ENCODE assay signal across 8 cellular contexts in the genomic region with DNA sequence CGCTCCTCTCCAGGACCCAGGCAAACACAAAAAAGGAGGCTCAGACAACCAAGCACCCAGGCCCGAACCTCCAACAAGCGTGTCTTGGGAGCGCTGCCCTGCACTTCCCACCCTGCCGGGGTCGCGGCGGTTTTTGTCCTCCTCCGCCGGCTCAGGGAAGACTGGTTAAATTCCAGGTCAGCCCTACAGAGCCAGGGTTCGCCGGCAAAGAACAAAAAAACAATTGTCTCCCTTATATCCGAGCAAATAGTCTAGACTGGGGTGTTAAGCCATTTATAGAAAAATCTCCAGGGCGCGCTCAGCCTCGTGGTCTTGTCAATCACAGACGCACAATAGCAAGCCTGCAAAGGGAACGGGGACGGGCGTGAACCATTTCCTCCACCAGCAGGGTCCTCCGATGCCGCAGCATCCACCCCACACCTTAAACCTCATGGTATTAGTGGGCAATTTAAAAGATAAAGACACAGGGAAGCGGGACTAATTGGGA. TPM values are rescaled to one million over a fixed set of nuclear protein-coding genes. Genes with fewer than 3 reads are reported as not detected.
A peak's percentile ranks its signal among the peaks of the same experiment; 100 is the strongest.
DNase-seq lines count a peak whose midpoint lies in the region; ATAC-seq and TF ChIP-seq lines count a peak whose summit lies in the region.

No MANE protein-coding gene starts in this region.

- H3K4me3 ChIP-seq in osteoblast (ENCODE audit: insufficient read depth, low read length): peak overlapping the region; percentile 80

- intact Hi-C loops in CD4-positive, alpha-beta T cell (cut with DNase I, micrococcal nuclease): no loop called here

- H3K4me2 ChIP-seq in osteoblast (ENCODE audit: insufficient read depth, low read length): peak overlapping the region; percentile 95

- H3K27me3 Mint-ChIP-seq in CD4-positive, alpha-beta T cell: peaks cover 35% of the 10 kb centered on the region
- H3K27me3 Mint-ChIP-seq in glutamatergic neuron (ENCODE audit: unreplicated experiment): peaks cover 7% of the 10 kb centered on the region

- H3K36me3 ChIP-seq in osteoblast (ENCODE audit: insufficient read depth, low read length): peaks cover 2% of the 10 kb centered on the region

- H3K27ac Mint-ChIP-seq in CD4-positive, alpha-beta T cell: no peak overlapping the region
- peak overlapping the region; percentile 94 for H3K27ac Mint-ChIP-seq in glutamatergic neuron (ENCODE audit: unreplicated experiment)

- H3K9me3 Mint-ChIP-seq in CD4-positive, alpha-beta T cell: no peaks in the 10 kb centered on the region
- H3K9me3 Mint-ChIP-seq in glutamatergic neuron (ENCODE audit: unreplicated experiment): peaks cover 3% of the 10 kb centered on the region

- H3K36me3 Mint-ChIP-seq in CD4-positive, alpha-beta T cell (ENCODE audit: low read depth): no peaks in the 10 kb centered on the region
- H3K36me3 Mint-ChIP-seq in glutamatergic neuron (ENCODE audit: unreplicated experiment): no peaks in the 10 kb centered on the region

- peaks cover 52% of the 10 kb centered on the region for H3K79me2 ChIP-seq in osteoblast (ENCODE audit: insufficient read depth, low read length)

- peaks cover 19% of the 10 kb centered on the region for H3K4me1 Mint-ChIP-seq in CD4-positive, alpha-beta T cell (ENCODE audit: low read depth)
- peaks cover 16% of the 10 kb centered on the region for H3K4me1 Mint-ChIP-seq in glutamatergic neuron (ENCODE audit: low read depth, unreplicated experiment)

- no peak for TF ChIP-seq CTCF in CD4-positive, alpha-beta T cell (IDR thresholded peaks at IDR 0.05)
- no peak for TF ChIP-seq CTCF in glutamatergic neuron (IDR thresholded peaks at IDR 0.05; ENCODE audit: partially characterized antibody, unreplicated experiment)
- no peak for TF ChIP-seq CTCF in osteoblast (IDR thresholded peaks at IDR 0.05; ENCODE audit: extremely low read depth, low read depth, low read length)

- H3K9me3 ChIP-seq in CD4-positive, alpha-beta T cell (ENCODE audit: control insufficient read depth, low read length): no peaks in the 10 kb centered on the region
- no peaks in the 10 kb centered on the region for H3K9me3 ChIP-seq in osteoblast (ENCODE audit: low read depth, low read length)

- H3K4me1 ChIP-seq in osteoblast (ENCODE audit: insufficient read depth, low read length): peaks cover 38% of the 10 kb centered on the region

- DNase-seq in CD4-positive, alpha-beta T cell: no peak
- DNase-seq in activated CD4-positive, alpha-beta T cell treated with anti-CD3 and anti-CD28 coated beads, Interleukin-2, amount 50 U/mL, for 48 hours: peak; percentile 13 to 32
- DNase-seq in glutamatergic neuron (peak; percentile 71), osteoblast (ENCODE audit: insufficient read length, low spot score, missing footprints) (peak; percentile 56), DMS114 treated with DMSO at 0.1 percent for 48 hours (lab: John Stamatoyannopoulos, UW; ENCODE audit: unreplicated experiment) (no peak), activated gamma-delta T cell treated with Interleukin-2 at 50 U/mL for 16 hours (no peak), NCI-H446 (lab: John Stamatoyannopoulos, UW) (no peak)
- no peak for DNase-seq in central memory CD4-positive, alpha-beta T cell

- ATAC-seq in CD4-positive, alpha-beta T cell (ENCODE audit: poor library complexity): no peak

- peak overlapping the region; percentile 84 for H2AFZ ChIP-seq in osteoblast (ENCODE audit: low read length)

- POLR2A ChIA-PET in CD4-positive, alpha-beta T cell (lab: Charles Lee): no interaction called here

- no peaks in the 10 kb centered on the region for H4K20me1 ChIP-seq in osteoblast (ENCODE audit: insufficient read depth, low read length)

- CTCF ChIA-PET in CD4-positive, alpha-beta T cell (lab: Charles Lee): no interaction called here

- H3K27me3 ChIP-seq in CD4-positive, alpha-beta T cell (ENCODE audit: control insufficient read depth, insufficient read depth, low read length): peaks cover 29% of the 10 kb centered on the region
- no peaks in the 10 kb centered on the region for H3K27me3 ChIP-seq in osteoblast (ENCODE audit: insufficient read depth, low read length)

- peak overlapping the region; percentile 85 for H3K4me3 Mint-ChIP-seq in CD4-positive, alpha-beta T cell
- peak overlapping the region; percentile 94 for H3K4me3 Mint-ChIP-seq in glutamatergic neuron (ENCODE audit: unreplicated experiment)

- H3K27ac ChIP-seq in CD4-positive, alpha-beta T cell (ENCODE audit: low read depth, low read length): no peak overlapping the region
- peak overlapping the region; percentile 70 for H3K27ac ChIP-seq in osteoblast (ENCODE audit: low read depth, low read length)

RNA-seq across cellular contexts. Expression of gene BCAT1, which starts 46.9 kb away (rescaled TPM):
- total RNA-seq in CD4-positive, alpha-beta T cell: under 1 TPM; 0.34 to 0.91 TPM
- total RNA-seq in glutamatergic neuron (ENCODE audit: unreplicated experiment): 401 TPM
- 239 and 273 TPM in 2 replicates for total RNA-seq in osteoblast

Comparison
In these comparisons a context has a peak if more than half of its experiments do, and no peak if none do; other contexts are left out.
1. DNase-seq: peak in activated CD4-positive, alpha-beta T cell treated with anti-CD3 and anti-CD28 coated beads, Interleukin-2, amount 50 U/mL, for 48 hours (2 of 2), glutamatergic neuron (single experiment) and osteoblast (single experiment); none in CD4-positive, alpha-beta T cell (0 of 10), DMS114 treated with DMSO at 0.1 percent for 48 hours (single experiment), activated gamma-delta T cell treated with Interleukin-2 at 50 U/mL for 16 hours (single experiment), NCI-H446 (0 of 2) and central memory CD4-positive, alpha-beta T cell (single experiment).
2. RNA of gene BCAT1, which starts 46.9 kb away (total RNA-seq): 401 TPM in glutamatergic neuron (single experiment) and 239 to 273 TPM in osteoblast; 0.34 to 0.91 TPM in CD4-positive, alpha-beta T cell; every median in the first group is over 100 times any median in the second.